ENCODE assay signal across 15 cellular contexts in the genomic region with DNA sequence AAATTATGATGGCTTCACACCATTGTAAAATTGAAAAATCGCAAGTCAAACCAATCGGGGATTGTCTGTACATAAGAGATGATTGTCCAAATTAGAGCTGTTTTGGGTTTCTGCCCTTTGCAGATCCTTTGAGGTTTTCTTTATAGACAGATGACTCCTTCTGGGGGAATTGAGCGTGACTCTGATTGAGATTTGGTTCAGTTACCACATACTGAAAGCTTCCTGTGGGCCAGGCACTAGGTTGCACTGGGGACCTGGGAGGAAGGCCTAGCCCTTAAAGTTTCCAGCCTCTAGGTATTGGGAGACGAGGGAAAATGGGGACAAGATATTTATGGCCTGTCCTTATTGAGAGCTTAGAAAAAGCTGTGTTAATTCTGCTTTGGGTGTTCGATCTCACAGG.
"Had no signal": no experiment of that assay in that cellular context is flagged by ENCODE, and none has a peak within 500 bp of the region (broad histone marks: within the 10 kb centered on the region; RNA-seq: fewer than 3 reads in every experiment).

No MANE protein-coding gene starts in this region.

- H3K27ac ChIP-seq: cardiac muscle cell, spleen, suprapubic skin, upper lobe of right lung had no signal

- H3K9me3 ChIP-seq: spleen, suprapubic skin, upper lobe of right lung had no signal

- H3K9me3 Mint-ChIP-seq: activated B cell treated with CpG ODN at 0.5 μM for 24 hours; nephron; stimulated activated naive B cell treated with anti-CD40 and anti-IgM and Interleukin-4, amounts not matched to agents 10 μg/mL and 1 μg/mL and 100 μg/mL, for 72 hours had no signal

- H3K27ac Mint-ChIP-seq: activated B cell treated with CpG ODN at 0.5 μM for 24 hours; stimulated activated naive B cell treated with anti-CD40 and anti-IgM and Interleukin-4, amounts not matched to agents 10 μg/mL and 1 μg/mL and 100 μg/mL, for 72 hours; T-helper 17 cell had no signal

- ATAC-seq: sciatic nerve; stimulated activated naive B cell treated with anti-CD40 and anti-IgM and Interleukin-4, amounts not matched to agents 10 μg/mL and 1 μg/mL and 100 μg/mL, for 72 hours; T-helper 17 cell had no signal

- H3K4me3 Mint-ChIP-seq: activated B cell treated with CpG ODN at 0.5 μM for 24 hours, T-helper 17 cell had no signal

- H3K4me3 ChIP-seq: cardiac muscle cell, spleen, suprapubic skin, upper lobe of right lung had no signal

- H3K36me3 ChIP-seq: cardiac muscle cell, suprapubic skin, upper lobe of right lung had no signal

- H3K27me3 ChIP-seq: cardiac muscle cell, spleen, suprapubic skin, upper lobe of right lung had no signal

- H3K27me3 Mint-ChIP-seq: activated B cell treated with CpG ODN at 0.5 μM for 24 hours; stimulated activated naive B cell treated with anti-CD40 and anti-IgM and Interleukin-4, amounts not matched to agents 10 μg/mL and 1 μg/mL and 100 μg/mL, for 72 hours; T-helper 17 cell had no signal

- DNase-seq: activated B cell treated with CpG ODN at 0.5 μM for 24 hours; activated CD4-positive, alpha-beta T cell treated with anti-CD3 and anti-CD28 coated beads, Interleukin-2, amount 50 U/mL, for 4 hours; activated effector memory CD4-positive, alpha-beta T cell treated with anti-CD3 and anti-CD28 coated beads, Interleukin-2, amount 50 U/mL, for 16 hours; foreskin melanocyte; head of caudate nucleus; mammary epithelial cell; spleen; stimulated activated CD4-positive, alpha-beta T cell treated with anti-CD3 and anti-CD28 coated beads, Interleukin-1b, Interleukin-23, amount 100 ng/mL, for 48 hours; stimulated activated naive B cell treated with anti-CD40 and anti-IgM and Interleukin-4, amounts not matched to agents 10 μg/mL and 1 μg/mL and 100 μg/mL, for 72 hours; T-helper 17 cell; upper lobe of right lung had no signal
